1 cellular context compared by ENCODE assay signal in genomic region chr11:73779084-73779902, GRCh38.
TF ChIP-seq lines count a peak whose summit lies in the region.

No MANE protein-coding gene starts in this region.

TF ChIP-seq in HepG2, 621 proteins besides CTCF, POLR2A, EP300 and RAD21 (continued from another document and continues in another):
- TF ChIP-seq FOXP4 (CRISPR knock-in tag; IDR thresholded peaks at IDR 0.05) (peak; percentile 60; the same call in 1 of the 2 replicates), ZBTB34 (CRISPR knock-in tag; IDR thresholded peaks at IDR 0.05) (peak; percentile 82; the same call in 1 of the 2 replicates), ZNF282 (IDR thresholded peaks at IDR 0.05; ENCODE audit: partially characterized antibody) (no peak), RARA (CRISPR knock-in tag; IDR thresholded peaks at IDR 0.05) (peak; percentile 49; the same call in 1 of the 2 replicates), ZNF318 (CRISPR knock-in tag; IDR thresholded peaks at IDR 0.05) (no peak), ATF7 (IDR thresholded peaks at IDR 0.05) (peak; percentile 89), ATF7 (CRISPR knock-in tag; IDR thresholded peaks at IDR 0.05) (peak; percentile 93), ETV5 (CRISPR knock-in tag; IDR thresholded peaks at IDR 0.05; ENCODE audit: borderline replicate concordance) (peak; percentile 16; the same call in 1 of the 2 replicates), ZFP37 (CRISPR knock-in tag; IDR thresholded peaks at IDR 0.05; ENCODE audit: borderline replicate concordance) (no peak), ZNF263 (CRISPR knock-in tag; IDR thresholded peaks at IDR 0.05) (peak; percentile 71), ZIK1 (CRISPR knock-in tag; IDR thresholded peaks at IDR 0.05; ENCODE audit: borderline replicate concordance, low read depth) (no peak; the same call in 1 of the 2 replicates), ZNF570 (CRISPR knock-in tag; IDR thresholded peaks at IDR 0.05; ENCODE audit: borderline replicate concordance) (no peak), ZBTB20 (CRISPR knock-in tag; IDR thresholded peaks at IDR 0.05; ENCODE audit: borderline replicate concordance, low read depth) (peak; percentile 49; the same call in 1 of the 2 replicates), TBX3 (IDR thresholded peaks at IDR 0.05; ENCODE audit: borderline replicate concordance) (0 out of 2 replicates have a peak, but pooled peaks have one; percentile 11), FOXJ3 (CRISPR knock-in tag; IDR thresholded peaks at IDR 0.05; ENCODE audit: borderline replicate concordance) (peak; percentile 59; the same call in 1 of the 2 replicates), CHCHD3 (CRISPR knock-in tag; IDR thresholded peaks at IDR 0.05) (no peak), ZNF652 (CRISPR knock-in tag; IDR thresholded peaks at IDR 0.05; ENCODE audit: borderline replicate concordance, low read depth) (no peak), ZNF629 (CRISPR knock-in tag; conservative IDR thresholded peaks at IDR 0.05) (no peak), HMG20B (CRISPR knock-in tag; conservative IDR thresholded peaks at IDR 0.05) (no peak), MAZ (IDR thresholded peaks at IDR 0.05; ENCODE audit: borderline replicate concordance, low read depth, low read length) (peak; percentile 95; the same call in 1 of the 2 replicates), MAZ (CRISPR knock-in tag; IDR thresholded peaks at IDR 0.05; ENCODE audit: low read depth) (peak; percentile 67; the same call in 1 of the 2 replicates), BORCS8-MEF2B (CRISPR knock-in tag; IDR thresholded peaks at IDR 0.05) (peak; percentile 47; the same call in 1 of the 2 replicates), ZFX (CRISPR knock-in tag; IDR thresholded peaks at IDR 0.05; ENCODE audit: low read depth) (peak; percentile 76), ARNT2 (CRISPR knock-in tag; IDR thresholded peaks at IDR 0.05; ENCODE audit: low read depth) (no peak), NFKB2 (CRISPR knock-in tag; IDR thresholded peaks at IDR 0.05; ENCODE audit: borderline replicate concordance) (peak; percentile 80; the same call in 1 of the 2 replicates), CBX1 (IDR thresholded peaks at IDR 0.05; ENCODE audit: low read depth) (no peak), IRX3 (CRISPR knock-in tag; IDR thresholded peaks at IDR 0.05; ENCODE audit: borderline replicate concordance, low read depth) (no peak), ZNF225 (CRISPR knock-in tag; IDR thresholded peaks at IDR 0.05) (0 out of 2 replicates have a peak, but pooled peaks have one; percentile 51), ZNF33B (CRISPR knock-in tag; IDR thresholded peaks at IDR 0.05) (no peak), NFATC3 (CRISPR knock-in tag; IDR thresholded peaks at IDR 0.05) (no peak; the same call in 1 of the 2 replicates), ZNF83 (CRISPR knock-in tag; IDR thresholded peaks at IDR 0.05; ENCODE audit: borderline replicate concordance) (no peak), ZNF589 (CRISPR knock-in tag; conservative IDR thresholded peaks at IDR 0.05) (no peak), ZMYM2 (CRISPR knock-in tag; IDR thresholded peaks at IDR 0.05) (no peak), ZNF138 (CRISPR knock-in tag; IDR thresholded peaks at IDR 0.05; ENCODE audit: low read depth) (no peak), CREB1 (IDR thresholded peaks at IDR 0.05) (peak; percentile 66), CREB1 (CRISPR knock-in tag; IDR thresholded peaks at IDR 0.05) (peak; percentile 90), ZNF704 (CRISPR knock-in tag; IDR thresholded peaks at IDR 0.05; ENCODE audit: borderline replicate concordance) (no peak; the same call in 1 of the 2 replicates), CCAR2 (optimal IDR thresholded peaks at IDR 0.05; ENCODE audit: low read depth, low read length) (no peak), TRIM24 (CRISPR knock-in tag; IDR thresholded peaks at IDR 0.05) (no peak), TFAP4 (IDR thresholded peaks at IDR 0.05; ENCODE audit: borderline replicate concordance, low read depth) (peak; percentile 94), KAT2B (IDR thresholded peaks at IDR 0.05; ENCODE audit: borderline replicate concordance, low read depth, low read length) (no peak), ZNF431 (CRISPR knock-in tag; IDR thresholded peaks at IDR 0.05; ENCODE audit: borderline replicate concordance, low read depth) (no peak), CCDC6 (CRISPR knock-in tag; IDR thresholded peaks at IDR 0.05) (peak; percentile 3; the same call in 1 of the 2 replicates), ARID2 (CRISPR knock-in tag; IDR thresholded peaks at IDR 0.05; ENCODE audit: borderline replicate concordance) (no peak), ZBTB43 (CRISPR knock-in tag; conservative IDR thresholded peaks at IDR 0.05) (no peak; the same call in 1 of the 2 replicates), JUN (CRISPR knock-in tag; IDR thresholded peaks at IDR 0.05) (peak; percentile 64), RCOR2 (CRISPR knock-in tag; IDR thresholded peaks at IDR 0.05) (no peak), MXD4 (CRISPR knock-in tag; IDR thresholded peaks at IDR 0.05) (peak; percentile 75), MAFF (IDR thresholded peaks at IDR 0.05; ENCODE audit: low read depth, low read length) (0 out of 2 replicates have a peak, but pooled peaks have one; percentile 16), STAT6 (CRISPR knock-in tag; IDR thresholded peaks at IDR 0.05; ENCODE audit: borderline replicate concordance) (peak; percentile 63; the same call in 1 of the 2 replicates), SP4 (CRISPR knock-in tag; IDR thresholded peaks at IDR 0.05) (peak; percentile 97), ZNF737 (CRISPR knock-in tag; IDR thresholded peaks at IDR 0.05; ENCODE audit: borderline replicate concordance) (no peak), PCBP2 (optimal IDR thresholded peaks at IDR 0.05; ENCODE audit: low read depth, low read length, poor library complexity, severe bottlenecking) (no peak)
